Comparison of ENCODE assay signal across 1 cellular context in the genomic region with DNA sequence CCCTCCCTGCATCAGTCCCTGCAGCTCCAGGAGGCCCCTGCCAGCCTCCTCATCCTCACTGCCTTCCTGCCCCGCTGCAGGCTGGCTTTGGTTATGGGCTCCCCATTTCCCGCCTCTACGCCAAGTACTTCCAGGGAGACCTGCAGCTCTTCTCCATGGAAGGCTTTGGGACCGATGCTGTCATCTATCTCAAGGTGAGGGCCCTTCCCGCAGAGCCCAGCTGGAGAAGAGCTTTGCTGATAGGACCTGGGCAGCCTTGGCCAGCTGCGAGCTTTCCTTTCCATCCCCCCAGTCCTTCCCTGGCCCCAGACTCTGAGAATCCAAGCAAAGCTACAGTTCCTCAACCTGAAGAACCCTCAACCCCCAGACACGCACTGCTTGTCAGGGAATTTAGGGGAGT.
TF ChIP-seq lines count a peak whose summit lies in the region.

No MANE protein-coding gene starts in this region.

TF ChIP-seq in IMR-90, 13 proteins besides CTCF, POLR2A, EP300 and RAD21:
- TF ChIP-seq FOS (IDR thresholded peaks at IDR 0.05; ENCODE audit: low read depth, low read length) (no peak), CEBPB (IDR thresholded peaks at IDR 0.05; ENCODE audit: low read depth, low read length) (no peak), RFX5 (IDR thresholded peaks at IDR 0.05; ENCODE audit: low read depth, low read length) (no peak), MAZ (IDR thresholded peaks at IDR 0.05; ENCODE audit: borderline replicate concordance, low read depth, low read length) (no peak), NFE2L2 (IDR thresholded peaks at IDR 0.05; ENCODE audit: low read depth, low read length) (no peak), CHD1 (IDR thresholded peaks at IDR 0.05; ENCODE audit: low read depth, low read length) (no peak), RCOR1 (IDR thresholded peaks at IDR 0.05; ENCODE audit: insufficient replicate concordance, low read length) (no peak), SMC3 (IDR thresholded peaks at IDR 0.05; ENCODE audit: low read depth, low read length) (no peak), BHLHE40 (IDR thresholded peaks at IDR 0.05; ENCODE audit: low read depth, low read length) (no peak), MAFK (IDR thresholded peaks at IDR 0.05; ENCODE audit: low read depth, low read length) (no peak), MXI1 (IDR thresholded peaks at IDR 0.05; ENCODE audit: borderline replicate concordance, low read depth, low read length) (no peak)
- TF ChIP-seq, protein P1, sequence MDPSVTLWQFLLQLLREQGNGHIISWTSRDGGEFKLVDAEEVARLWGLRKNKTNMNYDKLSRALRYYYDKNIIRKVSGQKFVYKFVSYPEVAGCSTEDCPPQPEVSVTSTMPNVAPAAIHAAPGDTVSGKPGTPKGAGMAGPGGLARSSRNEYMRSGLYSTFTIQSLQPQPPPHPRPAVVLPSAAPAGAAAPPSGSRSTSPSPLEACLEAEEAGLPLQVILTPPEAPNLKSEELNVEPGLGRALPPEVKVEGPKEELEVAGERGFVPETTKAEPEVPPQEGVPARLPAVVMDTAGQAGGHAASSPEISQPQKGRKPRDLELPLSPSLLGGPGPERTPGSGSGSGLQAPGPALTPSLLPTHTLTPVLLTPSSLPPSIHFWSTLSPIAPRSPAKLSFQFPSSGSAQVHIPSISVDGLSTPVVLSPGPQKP (IDR thresholded peaks at IDR 0.05; ENCODE audit: borderline replicate concordance, low read depth, low read length) = no peak
- TF ChIP-seq, protein P2, sequence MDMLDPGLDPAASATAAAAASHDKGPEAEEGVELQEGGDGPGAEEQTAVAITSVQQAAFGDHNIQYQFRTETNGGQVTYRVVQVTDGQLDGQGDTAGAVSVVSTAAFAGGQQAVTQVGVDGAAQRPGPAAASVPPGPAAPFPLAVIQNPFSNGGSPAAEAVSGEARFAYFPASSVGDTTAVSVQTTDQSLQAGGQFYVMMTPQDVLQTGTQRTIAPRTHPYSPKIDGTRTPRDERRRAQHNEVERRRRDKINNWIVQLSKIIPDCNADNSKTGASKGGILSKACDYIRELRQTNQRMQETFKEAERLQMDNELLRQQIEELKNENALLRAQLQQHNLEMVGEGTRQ (IDR thresholded peaks at IDR 0.05; ENCODE audit: low read depth, low read length) = no peak
TF ChIP-seq in IMR-90: peak in this region for 0.
